ENCODE assay signal across 30 cellular contexts in the genomic region with DNA sequence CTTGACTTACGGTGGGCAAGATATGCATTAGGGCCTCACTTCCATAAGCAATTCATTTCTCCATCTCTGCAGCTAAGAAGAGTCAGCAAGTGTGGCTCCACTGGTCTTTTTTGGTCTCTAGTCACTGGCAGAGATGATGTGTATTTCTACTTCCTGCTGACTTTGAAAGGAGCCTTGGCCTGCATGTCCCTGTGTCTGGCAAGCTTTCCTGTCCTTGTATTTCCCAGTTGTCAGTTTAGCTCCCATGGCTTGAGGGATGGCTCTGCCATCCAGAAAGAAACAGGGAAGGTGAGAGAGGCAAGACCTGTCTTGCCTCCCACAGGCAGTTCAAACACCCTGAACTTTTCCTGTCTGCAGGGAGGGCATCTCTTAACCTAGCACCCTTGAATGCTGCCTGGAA.
"Had no signal": no experiment of that assay in that cellular context is flagged by ENCODE, and none has a peak within 500 bp of the region (broad histone marks: within the 10 kb centered on the region; RNA-seq: fewer than 3 reads in every experiment).

No MANE protein-coding gene starts in this region.

- H3K36me3 Mint-ChIP-seq: activated naive CD4-positive, alpha-beta T cell treated with anti-CD3 and anti-CD28 coated beads, Interleukin-2, amount 50 U/mL, for 72 hours; immature natural killer cell; naive B cell; stimulated activated memory B cell treated with anti-CD40 and anti-IgM and Interleukin-4, amounts not matched to agents 10 μg/mL and 1 μg/mL and 100 μg/mL, for 72 hours had no signal

- H3K9me3 ChIP-seq: lower lobe of right lung, right lobe of liver, suprapubic skin, tibial artery had no signal

- H3K4me3 ChIP-seq: lower lobe of right lung, right lobe of liver, skin epidermis, suprapubic skin, tibial artery had no signal

- H3K9me3 Mint-ChIP-seq: activated CD4-positive, alpha-beta memory T cell treated with anti-CD3 and anti-CD28 coated beads, Interleukin-2, amount 10 ng/mL, durations not matched to agents 7 days and 5 days; activated T-cell treated with anti-CD3 and anti-CD28 coated beads, Interleukin-2, amount 50 U/mL, for 4 hours; nephron progenitor cell; stimulated activated naive CD8-positive, alpha-beta T cell treated with anti-CD3 and anti-CD28 coated beads, Interleukin-15, amount 100 ng/mL, for 72 hours had no signal

- H3K27ac Mint-ChIP-seq: activated CD4-positive, alpha-beta memory T cell treated with anti-CD3 and anti-CD28 coated beads, Interleukin-2, amount 10 ng/mL, durations not matched to agents 7 days and 5 days; activated CD4-positive, alpha-beta T cell treated with anti-CD3 and anti-CD28 coated beads, Interleukin-2, amount 10 ng/mL, durations not matched to agents 7 days and 5 days; activated naive CD4-positive, alpha-beta T cell treated with anti-CD3 and anti-CD28 coated beads, Interleukin-2, amount 50 U/mL, for 72 hours; activated T-helper 17 cell treated with anti-CD3 and anti-CD28 coated beads, Interleukin-2, amount 50 U/mL, for 72 hours; effector memory CD8-positive, alpha-beta T cell; immature natural killer cell; naive B cell; nephron progenitor cell; stimulated activated memory B cell treated with anti-CD40 and anti-IgM and Interleukin-4, amounts not matched to agents 10 μg/mL and 1 μg/mL and 100 μg/mL, for 72 hours; stimulated activated naive CD8-positive, alpha-beta T cell treated with anti-CD3 and anti-CD28 coated beads, Interleukin-15, amount 100 ng/mL, for 72 hours had no signal

- H3K36me3 ChIP-seq: right lobe of liver, suprapubic skin had no signal

- H3K27me3 ChIP-seq: right lobe of liver, suprapubic skin, tibial artery had no signal

- DNase-seq: activated CD4-positive, alpha-beta memory T cell treated with anti-CD3 and anti-CD28 coated beads, Interleukin-2, amount 10 ng/mL, durations not matched to agents 7 days and 5 days; activated CD4-positive, alpha-beta T cell treated with anti-CD3 and anti-CD28 coated beads for 1 hour; activated CD4-positive, alpha-beta T cell treated with anti-CD3 and anti-CD28 coated beads, Interleukin-2, amount 10 ng/mL, durations not matched to agents 7 days and 5 days; activated CD8-positive, alpha-beta memory T cell treated with anti-CD3 and anti-CD28 coated beads, Interleukin-2, amount 50 U/mL, for 48 hours; activated gamma-delta T cell treated with Interleukin-2 at 50 U/mL for 16 hours; activated T-cell treated with anti-CD3 and anti-CD28 coated beads, Interleukin-2, amount 50 U/mL, for 4 hours; cortex of kidney; effector memory CD8-positive, alpha-beta T cell; foreskin fibroblast; head of caudate nucleus; immature natural killer cell; kidney; lower lobe of right lung; naive B cell; nephron progenitor cell; right lobe of liver; stimulated activated CD4-positive, alpha-beta T cell treated with anti-CD3 and anti-CD28 coated beads, Interleukin-1b, Interleukin-23, amount 100 ng/mL, for 48 hours; stimulated activated CD4-positive, alpha-beta T cell treated with anti-CD3 and anti-CD28 coated beads, Interleukin-4, amount 100 ng/mL, for 4 hours; stimulated activated CD8-positive, alpha-beta memory T cell treated with anti-CD3 and anti-CD28 coated beads, Interleukin-4, amount 100 ng/mL, for 48 hours; stimulated activated naive CD8-positive, alpha-beta T cell treated with anti-CD3 and anti-CD28 coated beads, Interleukin-15, amount 100 ng/mL, for 72 hours; T-helper 2 cell; tibial artery had no signal

- H3K4me3 Mint-ChIP-seq: activated CD4-positive, alpha-beta memory T cell treated with anti-CD3 and anti-CD28 coated beads, Interleukin-2, amount 10 ng/mL, durations not matched to agents 7 days and 5 days; activated CD4-positive, alpha-beta T cell treated with anti-CD3 and anti-CD28 coated beads, Interleukin-2, amount 10 ng/mL, durations not matched to agents 7 days and 5 days; activated T-cell treated with anti-CD3 and anti-CD28 coated beads, Interleukin-2, amount 50 U/mL, for 4 hours; activated T-helper 17 cell treated with anti-CD3 and anti-CD28 coated beads, Interleukin-2, amount 50 U/mL, for 72 hours; effector memory CD8-positive, alpha-beta T cell; immature natural killer cell; naive B cell; nephron progenitor cell; stimulated activated memory B cell treated with anti-CD40 and anti-IgM and Interleukin-4, amounts not matched to agents 10 μg/mL and 1 μg/mL and 100 μg/mL, for 72 hours; stimulated activated naive CD8-positive, alpha-beta T cell treated with anti-CD3 and anti-CD28 coated beads, Interleukin-15, amount 100 ng/mL, for 72 hours had no signal

- H3K27me3 Mint-ChIP-seq: activated CD4-positive, alpha-beta memory T cell treated with anti-CD3 and anti-CD28 coated beads, Interleukin-2, amount 10 ng/mL, durations not matched to agents 7 days and 5 days; activated CD4-positive, alpha-beta T cell treated with anti-CD3 and anti-CD28 coated beads, Interleukin-2, amount 10 ng/mL, durations not matched to agents 7 days and 5 days; activated T-helper 17 cell treated with anti-CD3 and anti-CD28 coated beads, Interleukin-2, amount 50 U/mL, for 72 hours; effector memory CD8-positive, alpha-beta T cell; naive B cell; stimulated activated memory B cell treated with anti-CD40 and anti-IgM and Interleukin-4, amounts not matched to agents 10 μg/mL and 1 μg/mL and 100 μg/mL, for 72 hours; stimulated activated naive CD8-positive, alpha-beta T cell treated with anti-CD3 and anti-CD28 coated beads, Interleukin-15, amount 100 ng/mL, for 72 hours had no signal

- H3K4me1 Mint-ChIP-seq: activated CD4-positive, alpha-beta memory T cell treated with anti-CD3 and anti-CD28 coated beads, Interleukin-2, amount 10 ng/mL, durations not matched to agents 7 days and 5 days; activated CD4-positive, alpha-beta T cell treated with anti-CD3 and anti-CD28 coated beads, Interleukin-2, amount 10 ng/mL, durations not matched to agents 7 days and 5 days; activated T-helper 17 cell treated with anti-CD3 and anti-CD28 coated beads, Interleukin-2, amount 50 U/mL, for 72 hours; immature natural killer cell; naive B cell; stimulated activated memory B cell treated with anti-CD40 and anti-IgM and Interleukin-4, amounts not matched to agents 10 μg/mL and 1 μg/mL and 100 μg/mL, for 72 hours; stimulated activated naive CD8-positive, alpha-beta T cell treated with anti-CD3 and anti-CD28 coated beads, Interleukin-15, amount 100 ng/mL, for 72 hours had no signal

- H3K27ac ChIP-seq: lower lobe of right lung, parathyroid adenoma, right lobe of liver, skin epidermis, suprapubic skin had no signal

- ATAC-seq: activated naive CD4-positive, alpha-beta T cell treated with anti-CD3 and anti-CD28 coated beads, Interleukin-2, amount 50 U/mL, for 72 hours; activated T-cell treated with anti-CD3 and anti-CD28 coated beads, Interleukin-2, amount 50 U/mL, for 4 hours; activated T-helper 17 cell treated with anti-CD3 and anti-CD28 coated beads, Interleukin-2, amount 50 U/mL, for 72 hours; effector memory CD8-positive, alpha-beta T cell; esophagus mucosa; lower lobe of right lung; SK-N-SH treated with all-trans-retinoic acid at 6 μM for 48 hours; stimulated activated memory B cell treated with anti-CD40 and anti-IgM and Interleukin-4, amounts not matched to agents 10 μg/mL and 1 μg/mL and 100 μg/mL, for 72 hours; stimulated activated naive CD8-positive, alpha-beta T cell treated with anti-CD3 and anti-CD28 coated beads, Interleukin-15, amount 100 ng/mL, for 72 hours had no signal

- H3K4me1 ChIP-seq: lower lobe of right lung, parathyroid adenoma, right lobe of liver had no signal
